Comparison of ENCODE assay signal across 10 cellular contexts in genomic region chr5:134111741-134112647, GRCh38. TPM values are rescaled to one million over a fixed set of nuclear protein-coding genes. Genes with fewer than 3 reads are reported as not detected.
A peak's percentile ranks its signal among the peaks of the same experiment; 100 is the strongest.
DNase-seq lines count a peak whose midpoint lies in the region; ATAC-seq lines count a peak whose summit lies in the region.
"Had no signal": no experiment of that assay in that cellular context is flagged by ENCODE, and none has a peak within 500 bp of the region (broad histone marks: within the 10 kb centered on the region; RNA-seq: fewer than 3 reads in every experiment).

No MANE protein-coding gene starts in this region.

- peaks cover 84% of the 10 kb centered on the region for H3K27me3 Mint-ChIP-seq in activated CD8-positive, alpha-beta memory T cell treated with anti-CD3 and anti-CD28 coated beads, Interleukin-2, amount 10 ng/mL, durations not matched to agents 7 days and 5 days
- H3K27me3 Mint-ChIP-seq in central memory CD8-positive, alpha-beta T cell: no peaks in the 10 kb centered on the region

- H3K4me1 Mint-ChIP-seq in activated CD8-positive, alpha-beta memory T cell treated with anti-CD3 and anti-CD28 coated beads, Interleukin-2, amount 10 ng/mL, durations not matched to agents 7 days and 5 days: peaks cover 27% of the 10 kb centered on the region
- H3K4me1 Mint-ChIP-seq in central memory CD8-positive, alpha-beta T cell: peaks cover 59% of the 10 kb centered on the region

- H3K9me3 Mint-ChIP-seq in activated CD8-positive, alpha-beta memory T cell treated with anti-CD3 and anti-CD28 coated beads, Interleukin-2, amount 10 ng/mL, durations not matched to agents 7 days and 5 days (ENCODE audit: low read depth): no peaks in the 10 kb centered on the region
- H3K9me3 Mint-ChIP-seq in central memory CD8-positive, alpha-beta T cell: no peaks in the 10 kb centered on the region

- ATAC-seq in activated CD8-positive, alpha-beta memory T cell treated with anti-CD3 and anti-CD28 coated beads, Interleukin-2, amount 10 ng/mL, durations not matched to agents 7 days and 5 days: peak; percentile 55
- peak; percentile 70 for ATAC-seq in central memory CD8-positive, alpha-beta T cell (replicated peaks; ENCODE audit: extremely low read depth, poor library complexity, severe bottlenecking)
- ATAC-seq: left cardiac atrium had no signal

- no peak overlapping the region for H3K4me3 Mint-ChIP-seq in activated CD8-positive, alpha-beta memory T cell treated with anti-CD3 and anti-CD28 coated beads, Interleukin-2, amount 10 ng/mL, durations not matched to agents 7 days and 5 days
- peak overlapping the region; percentile 88 for H3K4me3 Mint-ChIP-seq in central memory CD8-positive, alpha-beta T cell

- H3K36me3 Mint-ChIP-seq in activated CD8-positive, alpha-beta memory T cell treated with anti-CD3 and anti-CD28 coated beads, Interleukin-2, amount 10 ng/mL, durations not matched to agents 7 days and 5 days: no peaks in the 10 kb centered on the region
- H3K36me3 Mint-ChIP-seq in central memory CD8-positive, alpha-beta T cell (ENCODE audit: insufficient read depth): peaks cover 30% of the 10 kb centered on the region

- no peaks in the 10 kb centered on the region for H3K36me3 ChIP-seq in HAP-1 (replicated peaks)

- DNase-seq in activated CD8-positive, alpha-beta memory T cell treated with anti-CD3 and anti-CD28 coated beads, Interleukin-2, amount 10 ng/mL, durations not matched to agents 7 days and 5 days: no peak
- DNase-seq in activated CD8-positive, alpha-beta memory T cell treated with anti-CD3 and anti-CD28 coated beads, Interleukin-2, amount 50 U/mL, for 4 hours: no peak
- peak; percentile 58 for DNase-seq in SW480 (ENCODE audit: low spot score)
- DNase-seq in central memory CD8-positive, alpha-beta T cell (ENCODE audit: low spot score in 2 of 2): no peak
- peak; percentile 26 for DNase-seq in stimulated activated naive CD4-positive, alpha-beta T cell treated with Interleukin-2 at 50 U/mL for 16 hours (lab: John Stamatoyannopoulos, UW)
- DNase-seq in NCI-H446 (lab: John Stamatoyannopoulos, UW): no peak
- DNase-seq in NCI-H146 treated with DMSO at 0.1 percent for 48 hours (lab: John Stamatoyannopoulos, UW; ENCODE audit: unreplicated experiment): no peak
- no peak for DNase-seq in HAP-1 (ENCODE audit: low spot score in 2 of 2)
- DNase-seq: left cardiac atrium, NCI-H2171 had no signal

- H3K4me1 ChIP-seq in HAP-1: no peaks in the 10 kb centered on the region

- CTCF ChIA-PET in activated CD8-positive, alpha-beta memory T cell treated with anti-CD3 and anti-CD28 coated beads, Interleukin-2, amount 10 ng/mL, durations not matched to agents 7 days and 5 days (lab: Charles Lee): interaction anchor here (0.9 to 6.2 kb wide), 7 partner anchors 11 to 72 kb away, joined by 3 to 47 read pairs (median 5); no protein-coding TSS in a partner anchor

- H3K27me3 ChIP-seq in HAP-1 (ENCODE audit: low read depth): no peaks in the 10 kb centered on the region

- no peaks in the 10 kb centered on the region for H3K9me3 ChIP-seq in HAP-1

- H3K4me3 ChIP-seq in HAP-1: no peak overlapping the region

- in situ Hi-C loops in HAP-1 (cut with MboI; ENCODE audit: low sequenced_read_pairs): no loop called here

- peak overlapping the region; percentile 3 for H3K27ac Mint-ChIP-seq in activated CD8-positive, alpha-beta memory T cell treated with anti-CD3 and anti-CD28 coated beads, Interleukin-2, amount 10 ng/mL, durations not matched to agents 7 days and 5 days
- H3K27ac Mint-ChIP-seq in central memory CD8-positive, alpha-beta T cell (ENCODE audit: low read depth): peak overlapping the region; percentile 93

RNA-seq across cellular contexts. Expression of gene TCF7, which starts 2.5 kb away (rescaled TPM):
- 1 to 10 TPM; 7.0 to 7.9 TPM for total RNA-seq in activated CD8-positive, alpha-beta memory T cell treated with anti-CD3 and anti-CD28 coated beads, Interleukin-2, amount 10 ng/mL, durations not matched to agents 7 days and 5 days

Comparison
In these comparisons a context has a peak if more than half of its experiments do, and no peak if none do; other contexts are left out.
1. DNase-seq: peak in SW480 (single experiment) and stimulated activated naive CD4-positive, alpha-beta T cell treated with Interleukin-2 at 50 U/mL for 16 hours (single experiment); none in activated CD8-positive, alpha-beta memory T cell treated with anti-CD3 and anti-CD28 coated beads, Interleukin-2, amount 10 ng/mL, durations not matched to agents 7 days and 5 days (single experiment), activated CD8-positive, alpha-beta memory T cell treated with anti-CD3 and anti-CD28 coated beads, Interleukin-2, amount 50 U/mL, for 4 hours (single experiment), central memory CD8-positive, alpha-beta T cell (0 of 2), NCI-H446 (0 of 2), NCI-H146 treated with DMSO at 0.1 percent for 48 hours (single experiment) and HAP-1 (0 of 2).